In the genomic region with DNA sequence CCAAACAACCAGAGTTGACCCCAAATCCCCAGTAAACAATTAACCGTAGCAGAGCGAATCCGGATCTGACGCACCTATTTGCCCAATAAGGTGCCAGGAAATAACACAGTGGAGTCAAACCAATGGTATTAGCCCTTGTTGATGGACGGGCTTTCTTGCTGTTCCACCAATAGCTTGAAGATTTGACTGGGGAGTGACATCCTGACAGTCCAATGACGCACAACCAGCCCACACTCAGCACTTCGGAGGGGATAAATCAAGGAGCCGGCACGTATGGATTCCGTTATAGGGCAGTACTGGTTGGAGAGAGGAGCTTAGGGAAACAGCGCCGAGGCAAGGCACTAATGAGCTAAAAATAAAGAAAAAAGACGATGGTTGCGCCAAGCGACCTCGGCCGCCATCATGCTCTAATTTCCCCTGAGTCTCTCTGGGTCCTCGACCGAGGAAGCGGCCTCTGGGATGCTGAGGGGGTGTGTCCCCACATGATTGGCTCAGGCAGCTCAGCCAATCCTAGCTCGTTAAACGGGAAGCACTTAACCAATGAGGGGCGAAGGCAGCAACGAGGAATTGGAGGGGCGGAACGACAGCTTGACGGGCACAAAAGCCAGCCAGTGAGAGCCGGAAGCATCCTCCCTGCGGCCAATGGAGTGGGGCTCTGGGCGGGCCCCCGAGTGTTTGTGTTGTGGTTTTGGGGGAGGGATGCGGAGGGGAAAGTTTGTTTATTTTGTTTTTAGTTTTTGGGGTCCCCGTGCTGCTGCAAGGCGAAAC, we compare ENCODE assay signal across 8 cellular contexts. TPM values are rescaled to one million over a fixed set of nuclear protein-coding genes. Genes with fewer than 3 reads are reported as not detected.
A peak's percentile ranks its signal among the peaks of the same experiment; 100 is the strongest.
DNase-seq lines count a peak whose midpoint lies in the region; ATAC-seq and TF ChIP-seq lines count a peak whose summit lies in the region.

No MANE protein-coding gene starts in this region.

- peak; percentile 86 for ATAC-seq in HG03432 (IDR thresholded peaks at IDR 0.05; ENCODE audit: unreplicated experiment)

- TF ChIP-seq POLR2A in GM19193 (IDR thresholded peaks at IDR 0.05; ENCODE audit: extremely low read depth, insufficient read depth, insufficient read length), result peak; percentile 90

- DNase-seq in Ammon's horn (ENCODE audit: low spot score) (peak; percentile 99), NCI-H460 (ENCODE audit: extremely low read depth, low read depth) (peak; percentile 97), cerebellum (ENCODE audit: low spot score) (peak; percentile 98), islet precursor cell (peak; percentile 99)
- peak; percentile 96 for DNase-seq in activated CD4-positive, alpha-beta T cell treated with anti-CD3 and anti-CD28 coated beads for 1 hour
- DNase-seq in stimulated activated CD4-positive, alpha-beta T cell treated with anti-CD3 and anti-CD28 coated beads, Interleukin-12 subunit alpha, Interleukin-12 subunit beta, amount 100 ng/mL, for 4 hours, result peak; percentile 95

RNA-seq across cellular contexts. Expression of a gene that starts 49.5 kb away (rescaled TPM):
- total RNA-seq in NCI-H460 (2014; rRNA removed; shearing (Covaris generic)), result 0.07 and 0.09 TPM in 2 replicates
- polyA plus RNA-seq in NCI-H460 (2014; cell fraction: nucleus; rRNA removed), result 0.07 TPM in 1 of 2 replicates, not detected in the other
- total RNA-seq in cerebellum, result 0.36 TPM

Comparison
In these comparisons a context has a peak if more than half of its experiments do, and no peak if none do; other contexts are left out.
1. Peak in every context shown above with its lines: DNase-seq and ATAC-seq.